8 cellular contexts compared by ENCODE assay signal in the genomic region with DNA sequence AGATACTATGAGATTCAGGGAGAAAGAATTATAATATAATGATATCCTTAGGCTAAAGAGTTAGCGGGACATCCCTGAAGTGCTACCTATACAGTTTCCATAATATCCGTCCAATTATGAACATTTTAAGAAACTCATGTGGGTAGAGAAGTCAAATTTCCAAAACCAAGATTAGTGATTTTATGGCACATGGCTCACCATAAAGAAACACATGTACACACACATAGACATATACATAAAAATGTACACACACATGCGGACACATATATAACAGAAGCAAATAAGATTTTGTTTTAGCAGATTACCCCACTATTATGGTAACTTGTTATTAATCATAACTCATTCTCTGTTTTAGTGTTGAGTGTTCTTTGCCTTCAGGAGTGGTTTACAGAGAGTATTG.
"Had no signal": no experiment of that assay in that cellular context is flagged by ENCODE, and none has a peak within 500 bp of the region (broad histone marks: within the 10 kb centered on the region; RNA-seq: fewer than 3 reads in every experiment).

No MANE protein-coding gene starts in this region.

- FAIRE-seq: G401.6, GM12878, GM12891, GM12892, GM18507, GM19239 had no signal

- DNase-seq: GDM1, GF-D8 had no signal

- H3K4me3 ChIP-seq: GM12878 had no signal

- ATAC-seq: GM12878 had no signal
